Comparison of ENCODE assay signal across 21 cellular contexts in genomic region chr9:8447618-8448017, GRCh38.
"Had no signal": no experiment of that assay in that cellular context is flagged by ENCODE, and none has a peak within 500 bp of the region (broad histone marks: within the 10 kb centered on the region; RNA-seq: fewer than 3 reads in every experiment).

No MANE protein-coding gene starts in this region.

- ATAC-seq: activated CD4-positive, alpha-beta T cell treated with anti-CD3 and anti-CD28 coated beads for 36 hours; activated CD8-positive, alpha-beta T cell treated with anti-CD3 and anti-CD28 coated beads for 36 hours; activated T-cell treated with anti-CD3 and anti-CD28 coated beads, Interleukin-2, amount 50 U/mL, for 72 hours; T-helper 17 cell had no signal

- DNase-seq: activated CD4-positive, alpha-beta T cell treated with anti-CD3 and anti-CD28 coated beads for 36 hours; activated CD4-positive, alpha-beta T cell treated with anti-CD3 and anti-CD28 coated beads, Interleukin-2, amount 50 U/mL, for 1 hour; activated CD8-positive, alpha-beta memory T cell treated with anti-CD3 and anti-CD28 coated beads, Interleukin-2, amount 50 U/mL, for 4 hours; activated CD8-positive, alpha-beta T cell treated with anti-CD3 and anti-CD28 coated beads for 36 hours; activated gamma-delta T cell treated with Interleukin-2 at 50 U/mL for 16 hours; activated naive CD4-positive, alpha-beta T cell treated with anti-CD3 and anti-CD28 coated beads, Interleukin-2, amount 10 ng/mL, durations not matched to agents 7 days and 5 days; activated naive CD8-positive, alpha-beta T cell treated with anti-CD3 and anti-CD28 coated beads, Interleukin-2, amount 10 ng/mL, durations not matched to agents 7 days and 5 days; activated T-cell treated with anti-CD3 and anti-CD28 coated beads, Interleukin-2, amount 50 U/mL, for 72 hours; adrenal gland; anterior cingulate cortex; cerebellar nuclear complex; NCI-H1092; NCI-H1694; NCI-H2029; NCI-H2227 treated with DMSO at 0.1 percent for 48 hours; NCI-H446 treated with DMSO at 0.1 percent for 48 hours; NCI-H526; NCI-H82; SIG-M5; T-helper 17 cell; T-helper 9 cell had no signal
